Comparison of ENCODE assay signal across 25 cellular contexts in the genomic region with DNA sequence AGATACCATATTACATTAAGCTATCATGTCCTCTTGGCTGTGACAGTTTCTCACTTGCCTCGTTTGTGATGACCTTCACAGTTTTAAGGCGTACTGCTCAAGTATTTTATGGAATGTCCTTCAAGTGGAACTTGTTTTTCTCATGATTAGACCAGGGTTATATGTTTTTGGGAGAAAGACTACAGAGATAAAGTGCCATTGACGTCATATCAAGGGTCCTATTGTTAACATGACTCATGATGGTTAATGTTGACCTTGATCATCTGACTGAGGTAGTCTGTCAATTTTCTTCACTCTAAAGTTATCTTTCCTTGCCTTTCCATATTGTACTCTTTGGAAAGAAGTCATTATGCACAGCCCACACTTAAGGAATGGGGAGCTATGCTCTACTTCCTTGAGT.
"Had no signal": no experiment of that assay in that cellular context is flagged by ENCODE, and none has a peak within 500 bp of the region (broad histone marks: within the 10 kb centered on the region; RNA-seq: fewer than 3 reads in every experiment).

No MANE protein-coding gene starts in this region.

- H2AFZ ChIP-seq: neural progenitor cell, parathyroid adenoma had no signal

- H3K36me3 ChIP-seq: neural progenitor cell, ovary, spleen, stomach, tibial artery, transverse colon, upper lobe of right lung, uterus had no signal

- H3K27ac ChIP-seq: neural progenitor cell, ovary, parathyroid adenoma, psoas muscle, skin epidermis, spleen, stomach, tibial artery, transverse colon, upper lobe of right lung, uterus had no signal

- H3K27me3 ChIP-seq: neural progenitor cell, ovary, spleen, stomach, transverse colon, upper lobe of right lung, uterus had no signal

- ATAC-seq: naive thymus-derived CD4-positive, alpha-beta T cell; natural killer cell; psoas muscle; right cardiac atrium; sciatic nerve; stimulated activated effector memory CD8-positive, alpha-beta T cell treated with anti-CD3 and anti-CD28 coated beads, Interleukin-12 subunit alpha, Interleukin-12 subunit beta, amount 100 ng/mL, for 72 hours; stimulated activated naive B cell treated with anti-CD40 and anti-IgM and Interleukin-4, amounts not matched to agents 10 μg/mL and 1 μg/mL and 100 μg/mL, for 72 hours; upper lobe of right lung had no signal

- H3K4me1 ChIP-seq: neural progenitor cell, psoas muscle, upper lobe of right lung, uterus had no signal

- H3K9ac ChIP-seq: neural progenitor cell, parathyroid adenoma had no signal

- H3K79me2 ChIP-seq: parathyroid adenoma had no signal

- H3K9me3 ChIP-seq: ovary, psoas muscle, spleen, stomach, tibial artery, transverse colon, upper lobe of right lung, uterus had no signal

- H3K4me3 ChIP-seq: neural progenitor cell, ovary, psoas muscle, skin epidermis, smooth muscle cell, spleen, stomach, tibial artery, transverse colon, upper lobe of right lung, uterus had no signal

- DNase-seq: naive thymus-derived CD4-positive, alpha-beta T cell; natural killer cell; occipital lobe; ovary; posterior cingulate gyrus; psoas muscle; right cardiac atrium; spleen; stimulated activated CD4-positive, alpha-beta T cell treated with anti-CD3 and anti-CD28 coated beads, Interleukin-12 subunit alpha, Interleukin-12 subunit beta, amount 100 ng/mL, for 4 hours; stimulated activated CD4-positive, alpha-beta T cell treated with anti-CD3 and anti-CD28 coated beads, Interleukin-1b, Interleukin-23, amount 100 ng/mL, for 48 hours; stimulated activated CD4-positive, alpha-beta T cell treated with anti-CD3 and anti-CD28 coated beads, Interleukin-2, amount 100 ng/mL, for 48 hours; stimulated activated CD4-positive, alpha-beta T cell treated with anti-CD3 and anti-CD28 coated beads, Interleukin-4, amount 100 ng/mL, for 24 hours; stimulated activated naive B cell treated with anti-CD40 and anti-IgM and Interleukin-4, amounts not matched to agents 10 μg/mL and 1 μg/mL and 100 μg/mL, for 72 hours; stimulated activated naive CD4-positive, alpha-beta T cell treated with Interleukin-2 at 50 U/mL for 16 hours; stomach; tibial artery; transverse colon; upper lobe of right lung; uterus had no signal

- H3K4me2 ChIP-seq: neural progenitor cell, smooth muscle cell had no signal
